24 cellular contexts compared by ENCODE assay signal in the genomic region with DNA sequence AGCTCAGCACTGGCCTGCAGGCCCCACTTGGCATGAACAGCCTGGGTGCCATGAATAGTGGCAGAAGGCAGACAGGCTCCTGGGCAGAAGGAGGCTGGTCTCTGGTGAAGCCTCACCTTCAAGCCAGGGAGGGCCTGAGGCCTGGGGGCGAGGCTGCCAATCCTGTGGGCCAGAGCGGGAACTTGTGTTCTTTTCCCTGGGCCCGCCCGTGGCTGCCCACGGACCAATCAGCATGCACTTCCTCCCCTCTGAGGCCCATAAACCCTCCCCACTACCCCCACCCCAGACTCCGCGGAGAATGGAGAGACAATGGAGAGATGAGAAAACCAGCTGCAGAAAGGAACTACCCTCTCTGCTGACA.
DNase-seq lines count a peak whose midpoint lies in the region; ATAC-seq, FAIRE-seq and TF ChIP-seq lines count a peak whose summit lies in the region.
"Had no signal": no experiment of that assay in that cellular context is flagged by ENCODE, and none has a peak within 500 bp of the region (broad histone marks: within the 10 kb centered on the region; RNA-seq: fewer than 3 reads in every experiment).

No MANE protein-coding gene starts in this region.

- no peak overlapping the region for H3K4ac ChIP-seq in neuronal stem cell (ENCODE audit: low read length)

- H4K20me1 ChIP-seq in SK-N-SH (ENCODE audit: insufficient read depth) = no peaks in the 10 kb centered on the region

- FAIRE-seq in GM19239 (lab: Jason Lieb, UNC) = no peak

- POLR2A ChIA-PET in SK-N-SH (lab: Yijun Ruan, JAX) = no interaction called here

- no peak for TF ChIP-seq RAD21 in SK-N-SH (IDR thresholded peaks at IDR 0.05; ENCODE audit: low read length)

- no peaks in the 10 kb centered on the region for H3K79me2 ChIP-seq in SK-N-SH (ENCODE audit: insufficient read depth)

- no peaks in the 10 kb centered on the region for H3F3A ChIP-seq in SK-N-SH (replicated peaks; ENCODE audit: insufficient read depth)

- CTCF ChIA-PET in SK-N-SH (lab: Yijun Ruan, JAX) = no interaction called here

- H3K36me3 ChIP-seq in SK-N-SH (replicated peaks in 1 of 2; ENCODE audit: control insufficient read depth in 1 of 2, insufficient read depth in 2 of 2, low read length in 1 of 2) (no peaks in the 10 kb centered on the region), neuronal stem cell (replicated peaks in 1 of 2; ENCODE audit: control insufficient read depth in 2 of 2, insufficient read depth in 2 of 2, low read length in 2 of 2) (no peaks in the 10 kb centered on the region)

- H3K27me3 ChIP-seq in SK-N-SH (ENCODE audit: insufficient read depth) (no peaks in the 10 kb centered on the region), neuronal stem cell (ENCODE audit: control insufficient read depth in 3 of 3, insufficient read depth in 3 of 3, low read depth in 1 of 3, low read length in 3 of 3) (no peaks in the 10 kb centered on the region)

- H3K9ac ChIP-seq in SK-N-SH = no peak overlapping the region
- no peak overlapping the region for H3K9ac ChIP-seq in neuronal stem cell (ENCODE audit: low read depth, low read length, poor library complexity)

- no peak overlapping the region for H2BK12ac ChIP-seq in neuronal stem cell (ENCODE audit: low read length)

- no peak overlapping the region for H2BK5ac ChIP-seq in neuronal stem cell (ENCODE audit: low read length)

- peak; percentile 12 for DNase-seq in SK-N-SH
- DNase-seq in NCI-H1436 treated with DMSO at 0.1 percent for 48 hours (lab: John Stamatoyannopoulos, UW) = peak; percentile 3
- peak; percentile 50 for DNase-seq in NCI-H774 (lab: John Stamatoyannopoulos, UW)
- DNase-seq in neuronal stem cell (ENCODE audit: low spot score) = no peak
- no peak for DNase-seq in GF-D8 (lab: John Stamatoyannopoulos, UW)
- no peak for DNase-seq in occipital lobe (lab: John Stamatoyannopoulos, UW)
- DNase-seq in GM19239 (ENCODE audit: insufficient read length, low spot score) = no peak
- DNase-seq: GDM1, H9, HFFc6, KBM-7, MM.1S, NCI-H1048, NCI-H1417 treated with DMSO at 0.1 percent for 48 hours, NCI-H2029 treated with DMSO at 0.1 percent for 48 hours, NCI-H345, NCI-H526 treated with DMSO at 0.1 percent for 48 hours, PC-9, SHP77 treated with DMSO at 0.1 percent for 48 hours, T-cell had no signal

- H4K91ac ChIP-seq in neuronal stem cell (ENCODE audit: low read depth, low read length, poor library complexity) = no peak overlapping the region

- TF ChIP-seq EP300 in SK-N-SH (IDR thresholded peaks at IDR 0.05; ENCODE audit: borderline replicate concordance in 1 of 2, low read depth in 1 of 2, low read length in 1 of 2) = no peak

- no peak overlapping the region for H3K18ac ChIP-seq in neuronal stem cell (ENCODE audit: low read length)

- H3K79me1 ChIP-seq in neuronal stem cell (ENCODE audit: low read depth, low read length) = no peaks in the 10 kb centered on the region

- H4K8ac ChIP-seq in neuronal stem cell (ENCODE audit: low read depth, low read length) = no peak overlapping the region

- H3K27ac ChIP-seq in SK-N-SH (ENCODE audit: low read depth in 2 of 2, low read length in 1 of 2) = no peak overlapping the region
- no peak overlapping the region for H3K27ac ChIP-seq in neuronal stem cell (replicated peaks; ENCODE audit: low read length)
- H3K27ac ChIP-seq: 22Rv1, C4-2B, PC-9, RWPE1 had no signal

- no CpG with 5 or more reads among the region's 7 CpGs for WGBS in SK-N-SH (ENCODE audit: low lambda C conversion rate)
- WGBS in neuronal stem cell (ENCODE audit: extremely low coverage in 2 of 2, insufficient read length in 2 of 2, insufficient replicate concordance in 1 of 2), 2 donors = no CpG with 5 or more reads among the region's 7 CpGs

- no peaks in the 10 kb centered on the region; the same call in 1 of the 2 replicates for H3K9me2 ChIP-seq in SK-N-SH

- H2AFZ ChIP-seq in SK-N-SH (ENCODE audit: low read depth) (no peak overlapping the region), neuronal stem cell (ENCODE audit: low read length) (peak overlapping the region; percentile 29)
- H2AFZ ChIP-seq: PC-9 had no signal

- no peak overlapping the region for H3K14ac ChIP-seq in neuronal stem cell (ENCODE audit: low read length)

- H3K23ac ChIP-seq in neuronal stem cell (ENCODE audit: low read depth, low read length, poor library complexity) = no peak overlapping the region

- H3K4me3 ChIP-seq in SK-N-SH (ENCODE audit: low read depth in 2 of 2, low read length in 1 of 2) (no peak overlapping the region), neuronal stem cell (ENCODE audit: low read length in 2 of 2) (no peak overlapping the region)
- H3K4me3 ChIP-seq: PC-9 had no signal

- H2BK15ac ChIP-seq in neuronal stem cell (ENCODE audit: low read length) = no peak overlapping the region

- H3K4me2 ChIP-seq in SK-N-SH (no peak overlapping the region), neuronal stem cell (ENCODE audit: insufficient read depth, low read length, poor library complexity, severe bottlenecking) (no peak overlapping the region)
- H3K4me2 ChIP-seq: PC-9 had no signal

- H2AK5ac ChIP-seq in neuronal stem cell (ENCODE audit: low read depth, low read length) = no peak overlapping the region

- no peaks in the 10 kb centered on the region for H3K9me3 ChIP-seq in SK-N-SH
- no peaks in the 10 kb centered on the region for H3K9me3 ChIP-seq in neuronal stem cell (replicated peaks in 1 of 2; ENCODE audit: control insufficient read depth in 2 of 2, insufficient read depth in 1 of 2, low read depth in 1 of 2, low read length in 2 of 2)

- no peak overlapping the region for H2BK120ac ChIP-seq in neuronal stem cell (ENCODE audit: low read depth, low read length)

- H3K4me1 ChIP-seq in SK-N-SH (ENCODE audit: control insufficient read depth in 1 of 2, insufficient read depth in 2 of 2, low read depth in 1 of 2, low read length in 1 of 2) = no peaks in the 10 kb centered on the region
- no peaks in the 10 kb centered on the region for H3K4me1 ChIP-seq in neuronal stem cell (ENCODE audit: control insufficient read depth in 2 of 2, insufficient read depth in 1 of 2, low read depth in 1 of 2, low read length in 2 of 2)

- no peak for TF ChIP-seq CTCF in SK-N-SH (IDR thresholded peaks at IDR 0.05)

- no peak for ATAC-seq in SK-N-SH treated with all-trans-retinoic acid at 6 μM for 48 hours

TF ChIP-seq in SK-N-SH, 30 proteins besides CTCF, POLR2A, EP300 and RAD21 (continues in another document):
- TF ChIP-seq, protein P1, sequence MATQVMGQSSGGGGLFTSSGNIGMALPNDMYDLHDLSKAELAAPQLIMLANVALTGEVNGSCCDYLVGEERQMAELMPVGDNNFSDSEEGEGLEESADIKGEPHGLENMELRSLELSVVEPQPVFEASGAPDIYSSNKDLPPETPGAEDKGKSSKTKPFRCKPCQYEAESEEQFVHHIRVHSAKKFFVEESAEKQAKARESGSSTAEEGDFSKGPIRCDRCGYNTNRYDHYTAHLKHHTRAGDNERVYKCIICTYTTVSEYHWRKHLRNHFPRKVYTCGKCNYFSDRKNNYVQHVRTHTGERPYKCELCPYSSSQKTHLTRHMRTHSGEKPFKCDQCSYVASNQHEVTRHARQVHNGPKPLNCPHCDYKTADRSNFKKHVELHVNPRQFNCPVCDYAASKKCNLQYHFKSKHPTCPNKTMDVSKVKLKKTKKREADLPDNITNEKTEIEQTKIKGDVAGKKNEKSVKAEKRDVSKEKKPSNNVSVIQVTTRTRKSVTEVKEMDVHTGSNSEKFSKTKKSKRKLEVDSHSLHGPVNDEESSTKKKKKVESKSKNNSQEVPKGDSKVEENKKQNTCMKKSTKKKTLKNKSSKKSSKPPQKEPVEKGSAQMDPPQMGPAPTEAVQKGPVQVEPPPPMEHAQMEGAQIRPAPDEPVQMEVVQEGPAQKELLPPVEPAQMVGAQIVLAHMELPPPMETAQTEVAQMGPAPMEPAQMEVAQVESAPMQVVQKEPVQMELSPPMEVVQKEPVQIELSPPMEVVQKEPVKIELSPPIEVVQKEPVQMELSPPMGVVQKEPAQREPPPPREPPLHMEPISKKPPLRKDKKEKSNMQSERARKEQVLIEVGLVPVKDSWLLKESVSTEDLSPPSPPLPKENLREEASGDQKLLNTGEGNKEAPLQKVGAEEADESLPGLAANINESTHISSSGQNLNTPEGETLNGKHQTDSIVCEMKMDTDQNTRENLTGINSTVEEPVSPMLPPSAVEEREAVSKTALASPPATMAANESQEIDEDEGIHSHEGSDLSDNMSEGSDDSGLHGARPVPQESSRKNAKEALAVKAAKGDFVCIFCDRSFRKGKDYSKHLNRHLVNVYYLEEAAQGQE (IDR thresholded peaks at IDR 0.05; ENCODE audit: low read depth, low read length) = no peak

TF ChIP-seq in SK-N-SH treated with all-trans-retinoic acid at 6 μM for 48 hours, 23 proteins besides CTCF, POLR2A, EP300 and RAD21 (continues in another document):
- no peak for TF ChIP-seq RARB (CRISPR knock-in tag; IDR thresholded peaks at IDR 0.05)
- no peak for TF ChIP-seq ZFP3 (CRISPR knock-in tag; IDR thresholded peaks at IDR 0.05)
- TF ChIP-seq ZNF565 (CRISPR knock-in tag; conservative IDR thresholded peaks at IDR 0.05; ENCODE audit: low read depth) = no peak
- TF ChIP-seq BACH2 (CRISPR knock-in tag; IDR thresholded peaks at IDR 0.05; ENCODE audit: borderline replicate concordance) = no peak
- TF ChIP-seq CREB5 (CRISPR knock-in tag; IDR thresholded peaks at IDR 0.05; ENCODE audit: low read depth) = no peak
- no peak for TF ChIP-seq TOX (CRISPR knock-in tag; IDR thresholded peaks at IDR 0.05; ENCODE audit: borderline replicate concordance)
- no peak for TF ChIP-seq SNAI2 (CRISPR knock-in tag; IDR thresholded peaks at IDR 0.05)
- TF ChIP-seq ARNTL (CRISPR knock-in tag; IDR thresholded peaks at IDR 0.05; ENCODE audit: borderline replicate concordance, low read depth) = no peak

Comparison
In these comparisons a context has a peak if more than half of its experiments do, and no peak if none do; other contexts are left out.
1. DNase-seq: peak in SK-N-SH (single experiment), NCI-H1436 treated with DMSO at 0.1 percent for 48 hours (single experiment) and NCI-H774 (single experiment); none in neuronal stem cell (single experiment), GF-D8 (single experiment), occipital lobe (single experiment) and GM19239 (single experiment).